In the genomic region with DNA sequence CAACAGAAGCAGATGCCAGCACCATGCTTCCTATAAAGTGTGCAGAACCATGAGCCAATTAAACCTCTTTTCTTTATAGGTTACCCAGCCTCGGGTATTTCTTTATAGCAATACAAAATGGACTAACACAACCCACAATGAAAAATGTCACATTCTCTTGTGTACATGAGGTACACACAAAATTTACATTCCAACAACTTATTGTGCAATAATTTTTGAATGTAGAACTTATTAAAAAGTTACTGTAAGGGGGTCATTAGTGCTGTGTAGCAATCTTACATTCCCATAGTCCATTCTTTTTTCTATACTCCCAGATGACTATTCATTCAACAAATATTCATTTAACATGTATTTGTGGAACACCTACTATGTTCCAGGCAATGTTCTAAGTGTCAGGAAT, we compare ENCODE assay signal across 25 cellular contexts. TPM values are rescaled to one million over a fixed set of nuclear protein-coding genes. Genes with fewer than 3 reads are reported as not detected.
DNase-seq lines count a peak whose midpoint lies in the region; ATAC-seq, FAIRE-seq and TF ChIP-seq lines count a peak whose summit lies in the region.
"Had no signal": no experiment of that assay in that cellular context is flagged by ENCODE, and none has a peak within 500 bp of the region (broad histone marks: within the 10 kb centered on the region; RNA-seq: fewer than 3 reads in every experiment).

No MANE protein-coding gene starts in this region.

- TF ChIP-seq POLR2A in K562 (conservative IDR thresholded peaks at IDR 0.05): no peak

- no peaks in the 10 kb centered on the region for H3K27me3 Mint-ChIP-seq in activated T-cell treated with anti-CD3 and anti-CD28 coated beads, Interleukin-2, amount 50 U/mL, for 72 hours (ENCODE audit: low read depth)
- no peaks in the 10 kb centered on the region for H3K27me3 Mint-ChIP-seq in activated T-cell treated with anti-CD3 and anti-CD28 coated beads, Interleukin-2, amount 50 U/mL, for 24 hours
- H3K27me3 Mint-ChIP-seq in CD4-positive, alpha-beta T cell: no peaks in the 10 kb centered on the region
- H3K27me3 Mint-ChIP-seq in IgD-negative memory B cell: no peaks in the 10 kb centered on the region
- H3K27me3 Mint-ChIP-seq: CD4-positive, alpha-beta memory T cell had no signal

- no peak for TF ChIP-seq CTCF in CD4-positive, alpha-beta T cell (IDR thresholded peaks at IDR 0.05)
- TF ChIP-seq CTCF in K562 (IDR thresholded peaks at IDR 0.05 in 2 of 3, conservative IDR thresholded peaks at IDR 0.05 in 1 of 3; ENCODE audit: insufficient read depth in 2 of 3, low read depth in 1 of 3, low read length in 3 of 3): no peak

- H3K27me3 ChIP-seq in CD4-positive, alpha-beta T cell (ENCODE audit: control insufficient read depth, insufficient read depth, low read length): no peaks in the 10 kb centered on the region
- no peaks in the 10 kb centered on the region for H3K27me3 ChIP-seq in K562 (ENCODE audit: control insufficient read depth in 2 of 2, insufficient read depth in 2 of 2, low read length in 2 of 2)
- H3K27me3 ChIP-seq: BE2C; BLaER1 treated with 17β-estradiol and CSF1 and Interleukin-3, amounts not matched to agents 10 nM and 100 nM had no signal

- H3K36me3 Mint-ChIP-seq in activated T-cell treated with anti-CD3 and anti-CD28 coated beads, Interleukin-2, amount 50 U/mL, for 72 hours (ENCODE audit: insufficient read depth in 2 of 2): peaks cover 17 to 39% of the 10 kb centered on the region in 2 donors
- H3K36me3 Mint-ChIP-seq in activated T-cell treated with anti-CD3 and anti-CD28 coated beads, Interleukin-2, amount 50 U/mL, for 24 hours (ENCODE audit: low read depth): peaks cover 58% of the 10 kb centered on the region
- peaks cover 63% of the 10 kb centered on the region for H3K36me3 Mint-ChIP-seq in CD4-positive, alpha-beta T cell (ENCODE audit: low read depth)
- H3K36me3 Mint-ChIP-seq in IgD-negative memory B cell: peaks cover 2% of the 10 kb centered on the region

- no peak for TF ChIP-seq EP300 in K562 (IDR thresholded peaks at IDR 0.05; ENCODE audit: low read length)

- H3K27ac ChIP-seq in CD4-positive, alpha-beta T cell (ENCODE audit: low read depth, low read length): no peak overlapping the region
- H3K27ac ChIP-seq in K562 (ENCODE audit: extremely low read depth, low read depth, low read length): no peak overlapping the region
- H3K27ac ChIP-seq: A549; BLaER1 treated with 17β-estradiol and CSF1 and Interleukin-3, amounts not matched to agents 10 nM and 100 nM had no signal

- H4K20me1 ChIP-seq in K562 (replicated peaks; ENCODE audit: control insufficient read depth, insufficient read depth, low read length): no peaks in the 10 kb centered on the region; the same call in 1 of the 2 replicates

- WGBS in K562 (ENCODE audit: insufficient coverage, low coverage, missing lambda C conversion rate): 55% methylated on average over 1 of the region's 1 CpG

- H3K4me1 Mint-ChIP-seq in activated T-cell treated with anti-CD3 and anti-CD28 coated beads, Interleukin-2, amount 50 U/mL, for 72 hours (ENCODE audit: low read depth): peaks cover 14% of the 10 kb centered on the region
- peaks cover 14% of the 10 kb centered on the region for H3K4me1 Mint-ChIP-seq in activated T-cell treated with anti-CD3 and anti-CD28 coated beads, Interleukin-2, amount 50 U/mL, for 24 hours (ENCODE audit: low read depth)
- peaks cover 22% of the 10 kb centered on the region for H3K4me1 Mint-ChIP-seq in CD4-positive, alpha-beta T cell (ENCODE audit: low read depth)
- H3K4me1 Mint-ChIP-seq in IgD-negative memory B cell: peaks cover 7 to 16% (median 11%) of the 10 kb centered on the region in 3 donors

- intact Hi-C loops in CD4-positive, alpha-beta T cell (cut with DNase I, micrococcal nuclease): no loop called here
- intact Hi-C loops in K562 (cut with micrococcal nuclease): no loop called here

- peak overlapping the region; percentile 47 for H3K27ac Mint-ChIP-seq in activated T-cell treated with anti-CD3 and anti-CD28 coated beads, Interleukin-2, amount 50 U/mL, for 72 hours
- no peak overlapping the region for H3K27ac Mint-ChIP-seq in activated T-cell treated with anti-CD3 and anti-CD28 coated beads, Interleukin-2, amount 50 U/mL, for 24 hours
- H3K27ac Mint-ChIP-seq in CD4-positive, alpha-beta T cell: peak overlapping the region; percentile 28
- peak overlapping the region in 2 of 3 donors; percentile 52 to 78 for H3K27ac Mint-ChIP-seq in IgD-negative memory B cell
- H3K27ac Mint-ChIP-seq: CD14-positive monocyte; CD4-positive, alpha-beta memory T cell; HFFc6 had no signal

- peaks cover 4 to 5% of the 10 kb centered on the region in 2 donors for H3K9me3 Mint-ChIP-seq in activated T-cell treated with anti-CD3 and anti-CD28 coated beads, Interleukin-2, amount 50 U/mL, for 72 hours
- H3K9me3 Mint-ChIP-seq in activated T-cell treated with anti-CD3 and anti-CD28 coated beads, Interleukin-2, amount 50 U/mL, for 24 hours: peaks cover 2% of the 10 kb centered on the region
- H3K9me3 Mint-ChIP-seq in CD4-positive, alpha-beta T cell: peaks cover 5% of the 10 kb centered on the region
- no peaks in the 10 kb centered on the region for H3K9me3 Mint-ChIP-seq in IgD-negative memory B cell
- H3K9me3 Mint-ChIP-seq: CD14-positive monocyte, HFFc6 had no signal

- no peak overlapping the region for H3K9ac ChIP-seq in K562 (ENCODE audit: insufficient read depth in 1 of 2, low read depth in 2 of 2, low read length in 2 of 2)
- H3K9ac ChIP-seq: BLaER1 treated with 17β-estradiol and CSF1 and Interleukin-3, amounts not matched to agents 10 nM and 100 nM had no signal

- DNase-seq in activated T-cell treated with anti-CD3 and anti-CD28 coated beads, Interleukin-2, amount 50 U/mL, for 72 hours: no peak
- DNase-seq in activated T-cell treated with anti-CD3 and anti-CD28 coated beads, Interleukin-2, amount 50 U/mL, for 24 hours: no peak
- no peak for DNase-seq in CD4-positive, alpha-beta T cell
- DNase-seq in K562 (ENCODE audit: extremely low read depth in 1 of 4, low spot score in 3 of 4): no peak
- DNase-seq in central memory CD4-positive, alpha-beta T cell: no peak
- DNase-seq: 8988T; ACHN; AML-193; BE2C; Calu3; CD4-positive, alpha-beta memory T cell; COR-L47; DMS53; DMS79 treated with DMSO at 0.1 percent for 48 hours; GF-D8; GOT3; HFFc6 had no signal

- BruUV-seq in K562 (replicated peaks; lab: Mats Ljungman, UMichigan): no TSS peak

- H3K9me1 ChIP-seq in K562 (ENCODE audit: control insufficient read depth, insufficient read depth, low read length): no peaks in the 10 kb centered on the region

- no peak overlapping the region for H3K4me3 Mint-ChIP-seq in activated T-cell treated with anti-CD3 and anti-CD28 coated beads, Interleukin-2, amount 50 U/mL, for 72 hours
- H3K4me3 Mint-ChIP-seq in activated T-cell treated with anti-CD3 and anti-CD28 coated beads, Interleukin-2, amount 50 U/mL, for 24 hours: no peak overlapping the region
- H3K4me3 Mint-ChIP-seq in CD4-positive, alpha-beta T cell: no peak overlapping the region
- H3K4me3 Mint-ChIP-seq in IgD-negative memory B cell: no peak overlapping the region
- H3K4me3 Mint-ChIP-seq: CD14-positive monocyte; CD4-positive, alpha-beta memory T cell; HFFc6 had no signal

- no peak for FAIRE-seq in K562 (lab: Jason Lieb, UNC)
- FAIRE-seq: A549, GM12891, H54 had no signal

- TF ChIP-seq RAD21 in K562 (CRISPR knock-in tag; conservative IDR thresholded peaks at IDR 0.05 in 1 of 2, IDR thresholded peaks at IDR 0.05 in 1 of 2): no peak

- no peaks in the 10 kb centered on the region for H3K9me3 ChIP-seq in CD4-positive, alpha-beta T cell (ENCODE audit: control insufficient read depth, low read length)
- no peaks in the 10 kb centered on the region for H3K9me3 ChIP-seq in K562 (replicated peaks; ENCODE audit: control insufficient read depth, insufficient read depth, low read depth, low read length)
- H3K9me3 ChIP-seq: A549, BE2C, HAP-1 had no signal

- H3K4me3 ChIP-seq in K562: no peak overlapping the region
- H3K4me3 ChIP-seq: A549; BLaER1 treated with 17β-estradiol and CSF1 and Interleukin-3, amounts not matched to agents 10 nM and 100 nM; HAP-1 had no signal

- CTCF ChIA-PET in CD4-positive, alpha-beta T cell (lab: Charles Lee): interaction anchor here (0.5 kb wide), 1 partner anchor 669 kb away, joined by 4 read pairs; no protein-coding TSS in a partner anchor
- CTCF ChIA-PET in K562 (lab: Yijun Ruan, JAX; ENCODE audit: low intra/inter-chr PET ratio): no interaction called here

- no peak overlapping the region for H2AFZ ChIP-seq in K562 (ENCODE audit: low read depth, low read length)

- POLR2A ChIA-PET in CD4-positive, alpha-beta T cell (lab: Charles Lee): interaction anchor here (1.4 kb wide), 1 partner anchor 10 kb away, joined by 3 read pairs; no protein-coding TSS in a partner anchor
- POLR2A ChIA-PET in K562 (lab: Yijun Ruan, JAX): no interaction called here

- in situ Hi-C loops in K562 (cut with MboI): no loop called here

- peaks cover 0 to 5% of the 10 kb centered on the region in 2 experiments; a peak in 1 of 5 replicates for H3K4me1 ChIP-seq in K562 (replicated peaks in 1 of 2; ENCODE audit: control insufficient read depth in 2 of 2, insufficient read depth in 2 of 2, low read length in 2 of 2)
- H3K4me1 ChIP-seq: A549, BE2C had no signal

- no peak overlapping the region for H3K4me2 ChIP-seq in K562 (ENCODE audit: insufficient read depth, low read length)
- H3K4me2 ChIP-seq: A549 had no signal

- 0 out of 3 replicates have a peak, but pooled peaks cover 4% of the 10 kb centered on the region for H3K79me2 ChIP-seq in K562 (ENCODE audit: control insufficient read depth, insufficient read depth, low read length)

- no peak for ATAC-seq in activated T-cell treated with anti-CD3 and anti-CD28 coated beads, Interleukin-2, amount 50 U/mL, for 72 hours (replicated peaks in 1 of 2)
- ATAC-seq in CD4-positive, alpha-beta T cell (ENCODE audit: poor library complexity): no peak
- ATAC-seq in K562 (no peak), GM21447 (IDR thresholded peaks at IDR 0.05; ENCODE audit: unreplicated experiment) (no peak)
- ATAC-seq: A549 had no signal

- H3K36me3 ChIP-seq in K562 (ENCODE audit: control insufficient read depth, insufficient read depth, low read length): peaks cover 26% of the 10 kb centered on the region; the same call in 2 of the 3 replicates
- H3K36me3 ChIP-seq: BE2C, HAP-1 had no signal

RNA-seq across cellular contexts. Expression of gene CYP2R1, which starts 10.2 kb away (rescaled TPM):
- total RNA-seq in activated T-cell treated with anti-CD3 and anti-CD28 coated beads, Interleukin-2, amount 50 U/mL, for 72 hours: 10 to 100 TPM; 30.2 to 30.4 TPM
- total RNA-seq in CD4-positive, alpha-beta T cell: 10 to 100 TPM; 14.2 to 15.8 TPM
- polyA plus RNA-seq in IgD-negative memory B cell: 21.6 TPM
- total RNA-seq in K562 (2011; cell fraction: chromatin; rRNA removed; ENCODE audit: low replicate concordance): 23.4 and 40.6 TPM in 2 replicates
- 10.8 and 19.5 TPM in 2 replicates for total RNA-seq in K562 (2011; cell fraction: nucleolus; rRNA removed)
- total RNA-seq in K562 (2011; cell fraction: nucleoplasm; rRNA removed): 34.5 and 48.2 TPM in 2 replicates
- total RNA-seq in K562 (2014; rRNA removed): 17.7 and 19.4 TPM in 2 replicates
- total RNA-seq in K562 (2014; rRNA removed; fragmentation: Illumina TruSeq; extraction: Trizol): 32.3 and 43.3 TPM in 2 replicates
- 15.9 and 20.8 TPM in 2 replicates for total RNA-seq in K562 (2015; rRNA removed; fragmentation: Illumina TruSeq; extraction: Trizol)
- 19.7 and 20.1 TPM in 2 replicates for total RNA-seq in K562 (2021)
- polyA plus RNA-seq in K562 (2011; rRNA removed): 39.3 and 40.5 TPM in 2 replicates
- polyA plus RNA-seq in K562 (2011; cell fraction: cytosol; rRNA removed): 9.3 and 15.6 TPM in 2 replicates
- polyA plus RNA-seq in K562 (2011; cell fraction: nucleus; rRNA removed): 60.3 and 78.0 TPM in 2 replicates
- polyA plus RNA-seq in K562 (2012): 20.4 and 69.1 TPM in 2 replicates
- 33.2 and 37.2 TPM in 2 replicates for polyA plus RNA-seq in K562 (2014; fragmentation: Illumina TruSeq; extraction: Trizol)
- 10 to 100 TPM; 26.6 to 29.4 TPM for polyA plus RNA-seq in K562 (2014; fragmentation: Nextera tagmentation; extraction: Ambion mirVana)
- polyA plus RNA-seq in K562 (2014; rRNA removed): 34.5 and 38.0 TPM in 2 replicates
- 27.4 and 32.5 TPM in 2 replicates for polyA minus RNA-seq in K562 (2011; rRNA and poly(A)+ RNA removed)
- 7.4 and 12.8 TPM in 2 replicates for polyA minus RNA-seq in K562 (2011; cell fraction: cytosol; rRNA and poly(A)+ RNA removed)
- polyA minus RNA-seq in K562 (2011; cell fraction: nucleus; rRNA and poly(A)+ RNA removed): 24.2 and 39.0 TPM in 2 replicates
